16 cellular contexts compared by ENCODE assay signal in genomic region chr1:31020007-31020790, GRCh38. TPM values are rescaled to one million over a fixed set of nuclear protein-coding genes. Genes with fewer than 3 reads are reported as not detected.
A peak's percentile ranks its signal among the peaks of the same experiment; 100 is the strongest.
DNase-seq lines count a peak whose midpoint lies in the region; ATAC-seq and TF ChIP-seq lines count a peak whose summit lies in the region.
"Had no signal": no experiment of that assay in that cellular context is flagged by ENCODE, and none has a peak within 500 bp of the region (broad histone marks: within the 10 kb centered on the region; RNA-seq: fewer than 3 reads in every experiment).

No MANE protein-coding gene starts in this region.

- CTCF ChIA-PET in HEK293 (lab: Yijun Ruan, JAX): no interaction called here

- H3K27ac ChIP-seq in HEK293 (ENCODE audit: extremely low read depth, low read depth, low read length) (no peak overlapping the region), MM.1S (ENCODE audit: low read length) (no peak overlapping the region)
- H3K27ac ChIP-seq: body of pancreas, foreskin keratinocyte, psoas muscle, upper lobe of right lung had no signal

- no peak overlapping the region for H2AFZ ChIP-seq in MM.1S (ENCODE audit: low read length)

- POLR2A ChIA-PET in HEK293 (lab: Yijun Ruan, JAX): no interaction called here

- H4K20me1 ChIP-seq in MM.1S (ENCODE audit: insufficient read depth, low read length): peaks cover 66% of the 10 kb centered on the region

- H3K36me3 ChIP-seq in HEK293 (ENCODE audit: control insufficient read depth in 2 of 2, insufficient read depth in 1 of 2, low read length in 2 of 2) (peaks cover 0 to 43% of the 10 kb centered on the region in 2 experiments; a peak in 2 of 3 replicates), mucosa of descending colon (ENCODE audit: low read depth) (no peaks in the 10 kb centered on the region), MM.1S (replicated peaks; ENCODE audit: insufficient read depth, low read length) (no peaks in the 10 kb centered on the region)
- H3K36me3 ChIP-seq: upper lobe of right lung had no signal

- no peak overlapping the region for H3K9ac ChIP-seq in MM.1S (ENCODE audit: low read length)

- H3K9me2 ChIP-seq in MM.1S (replicated peaks; ENCODE audit: insufficient read depth, low read length): no peaks in the 10 kb centered on the region

- H3K79me2 ChIP-seq in MM.1S (ENCODE audit: low read length): peaks cover 99% of the 10 kb centered on the region

- DNase-seq in NCI-H82 (lab: John Stamatoyannopoulos, UW) (peak; percentile 43), NCI-H82 treated with DMSO at 0.1 percent for 48 hours (lab: John Stamatoyannopoulos, UW; ENCODE audit: unreplicated experiment) (no peak), mucosa of descending colon (no peak), MM.1S (no peak), anterior cingulate cortex (lab: John Stamatoyannopoulos, UW) (no peak), NCI-H526 (lab: John Stamatoyannopoulos, UW) (no peak)
- DNase-seq: activated CD4-positive, alpha-beta T cell treated with anti-CD3 and anti-CD28 coated beads for 48 hours; activated gamma-delta T cell; foreskin keratinocyte; OCI-M1; psoas muscle; stimulated activated CD4-positive, alpha-beta T cell treated with anti-CD3 and anti-CD28 coated beads, Interleukin-1b, Interleukin-23, amount 100 ng/mL, for 48 hours; upper lobe of right lung had no signal

- H3F3A ChIP-seq in MM.1S (ENCODE audit: insufficient read depth, low read length): 0 out of 2 replicates have a peak, but pooled peaks cover 6% of the 10 kb centered on the region

- no peaks in the 10 kb centered on the region for H3K27me3 ChIP-seq in MM.1S (replicated peaks; ENCODE audit: insufficient read depth, low read length)
- H3K27me3 ChIP-seq: body of pancreas, foreskin keratinocyte, upper lobe of right lung had no signal

- TF ChIP-seq CTCF in HEK293 (tag by site-specific recombination; IDR thresholded peaks at IDR 0.05) (no peak), mucosa of descending colon (IDR thresholded peaks at IDR 0.05) (no peak), MM.1S (IDR thresholded peaks at IDR 0.05; ENCODE audit: low read length) (no peak)

- ATAC-seq in SK-N-SH treated with all-trans-retinoic acid at 6 μM for 48 hours (peak; percentile 34; the same call in 2 of the 3 replicates), mucosa of descending colon (peak; percentile 30)
- ATAC-seq: body of pancreas, foreskin keratinocyte, psoas muscle, upper lobe of right lung had no signal

- H3K4me1 ChIP-seq in HEK293 (ENCODE audit: control insufficient read depth, insufficient read depth, low read length) (peaks cover 27% of the 10 kb centered on the region), mucosa of descending colon (ENCODE audit: low read depth) (peaks cover 42% of the 10 kb centered on the region), MM.1S (ENCODE audit: low read length) (no peaks in the 10 kb centered on the region)

- no peak overlapping the region for H3K4me3 ChIP-seq in HEK293 (ENCODE audit: low read depth, low read length)
- H3K4me3 ChIP-seq in mucosa of descending colon: no peak overlapping the region
- no peak overlapping the region for H3K4me3 ChIP-seq in MM.1S (ENCODE audit: low read length)
- H3K4me3 ChIP-seq: body of pancreas, psoas muscle, upper lobe of right lung had no signal

- H3K4me2 ChIP-seq in MM.1S (ENCODE audit: low read depth, low read length): no peak overlapping the region

- intact Hi-C loops in mucosa of descending colon (cut with DNase I, micrococcal nuclease): no loop called here

- H3K9me3 ChIP-seq in HEK293 (ENCODE audit: control insufficient read depth, insufficient read depth, low read depth, low read length) (no peaks in the 10 kb centered on the region), mucosa of descending colon (no peaks in the 10 kb centered on the region), MM.1S (replicated peaks; ENCODE audit: insufficient read depth, low read length) (no peaks in the 10 kb centered on the region)
- H3K9me3 ChIP-seq: body of pancreas, psoas muscle, upper lobe of right lung had no signal

TF ChIP-seq in HEK293, 187 proteins besides CTCF, POLR2A, EP300 and RAD21 (continues in another document):
- no peak for TF ChIP-seq ZNF768 (tag by site-specific recombination; IDR thresholded peaks at IDR 0.05)
- TF ChIP-seq ZNF18 (tag by site-specific recombination; IDR thresholded peaks at IDR 0.05): peak; percentile 57; the same call in 1 of the 2 replicates
- TF ChIP-seq PRDM6 (tag by site-specific recombination; IDR thresholded peaks at IDR 0.05): peak; percentile 28; the same call in 1 of the 2 replicates
- no peak for TF ChIP-seq KLF9 (tag by site-specific recombination; IDR thresholded peaks at IDR 0.05; ENCODE audit: low read depth)
- no peak for TF ChIP-seq REPIN1 (tag by site-specific recombination; IDR thresholded peaks at IDR 0.05; ENCODE audit: low read depth)

TF ChIP-seq in SK-N-SH treated with all-trans-retinoic acid at 6 μM for 48 hours, 23 proteins besides CTCF, POLR2A, EP300 and RAD21:
- TF ChIP-seq TSHZ2 (CRISPR knock-in tag; IDR thresholded peaks at IDR 0.05): peak; percentile 34
- 0 out of 2 replicates have a peak, but pooled peaks have one; percentile 15 for TF ChIP-seq CSRNP3 (CRISPR knock-in tag; IDR thresholded peaks at IDR 0.05)
- no peak for TF ChIP-seq BACH2 (CRISPR knock-in tag; IDR thresholded peaks at IDR 0.05; ENCODE audit: borderline replicate concordance)
- peak; percentile 83 for TF ChIP-seq ZNF8 (CRISPR knock-in tag; IDR thresholded peaks at IDR 0.05)
- TF ChIP-seq TCF4 (CRISPR knock-in tag; IDR thresholded peaks at IDR 0.05; ENCODE audit: borderline replicate concordance): peak; percentile 96
- no peak for TF ChIP-seq POU6F1 (CRISPR knock-in tag; IDR thresholded peaks at IDR 0.05; ENCODE audit: borderline replicate concordance, low read depth)

RNA-seq across cellular contexts. Expression of gene PUM1, which starts 45.3 kb away (rescaled TPM):
- 100 to 1,000 TPM; 116 to 135 (median 127) TPM for total RNA-seq in mucosa of descending colon
